Comparison of ENCODE assay signal across 1 cellular context in the genomic region with DNA sequence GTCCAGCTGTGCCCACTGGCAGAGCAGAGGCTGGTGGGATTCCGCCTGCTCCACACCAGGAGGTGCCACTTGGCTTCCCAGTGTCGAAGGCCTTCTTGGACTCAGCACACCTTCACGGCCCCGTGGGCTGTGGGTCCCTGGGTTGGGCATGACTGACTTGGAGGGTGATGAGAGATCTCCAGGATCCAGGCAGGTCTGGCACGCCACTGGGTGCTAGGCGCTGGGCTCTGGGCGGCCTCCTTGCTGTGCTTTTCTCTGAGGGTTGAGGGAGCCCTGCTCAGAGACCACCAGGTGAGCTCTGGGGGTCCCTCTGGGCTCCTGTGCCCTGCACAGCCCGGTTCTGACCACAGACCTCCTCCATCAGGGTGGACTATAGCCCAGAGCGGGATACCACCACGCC.
TF ChIP-seq lines count a peak whose summit lies in the region.

No MANE protein-coding gene starts in this region.

TF ChIP-seq in K562, 482 proteins besides CTCF, POLR2A, EP300 and RAD21:
- TF ChIP-seq ZNF277 (CRISPR knock-in tag; IDR thresholded peaks at IDR 0.05; ENCODE audit: borderline replicate concordance): no peak
- TF ChIP-seq MAFG (tag; conservative IDR thresholded peaks at IDR 0.05): no peak
- 0 out of 2 replicates have a peak, but pooled peaks have one; percentile 14 for TF ChIP-seq POLR2G (IDR thresholded peaks at IDR 0.05; ENCODE audit: low read depth, low read length)
- TF ChIP-seq, protein P1, sequence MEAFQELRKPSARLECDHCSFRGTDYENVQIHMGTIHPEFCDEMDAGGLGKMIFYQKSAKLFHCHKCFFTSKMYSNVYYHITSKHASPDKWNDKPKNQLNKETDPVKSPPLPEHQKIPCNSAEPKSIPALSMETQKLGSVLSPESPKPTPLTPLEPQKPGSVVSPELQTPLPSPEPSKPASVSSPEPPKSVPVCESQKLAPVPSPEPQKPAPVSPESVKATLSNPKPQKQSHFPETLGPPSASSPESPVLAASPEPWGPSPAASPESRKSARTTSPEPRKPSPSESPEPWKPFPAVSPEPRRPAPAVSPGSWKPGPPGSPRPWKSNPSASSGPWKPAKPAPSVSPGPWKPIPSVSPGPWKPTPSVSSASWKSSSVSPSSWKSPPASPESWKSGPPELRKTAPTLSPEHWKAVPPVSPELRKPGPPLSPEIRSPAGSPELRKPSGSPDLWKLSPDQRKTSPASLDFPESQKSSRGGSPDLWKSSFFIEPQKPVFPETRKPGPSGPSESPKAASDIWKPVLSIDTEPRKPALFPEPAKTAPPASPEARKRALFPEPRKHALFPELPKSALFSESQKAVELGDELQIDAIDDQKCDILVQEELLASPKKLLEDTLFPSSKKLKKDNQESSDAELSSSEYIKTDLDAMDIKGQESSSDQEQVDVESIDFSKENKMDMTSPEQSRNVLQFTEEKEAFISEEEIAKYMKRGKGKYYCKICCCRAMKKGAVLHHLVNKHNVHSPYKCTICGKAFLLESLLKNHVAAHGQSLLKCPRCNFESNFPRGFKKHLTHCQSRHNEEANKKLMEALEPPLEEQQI (IDR thresholded peaks at IDR 0.05): no peak
